ENCODE assay signal across 1 cellular context in genomic region chr10:87702260-87702972, GRCh38.
TF ChIP-seq lines count a peak whose summit lies in the region.

No MANE protein-coding gene starts in this region.

TF ChIP-seq in liver, 16 proteins besides CTCF, POLR2A, EP300 and RAD21 (continued from another document):
- TF ChIP-seq ZBTB33 (IDR thresholded peaks at IDR 0.05) (no peak), TAF1 (conservative IDR thresholded peaks at IDR 0.05) (no peak), EGR1 (IDR thresholded peaks at IDR 0.05; ENCODE audit: low read depth in 2 of 2) (no peak), JUND (IDR thresholded peaks at IDR 0.05) (no peak), GABPA (IDR thresholded peaks at IDR 0.05 in 1 of 2, conservative IDR thresholded peaks at IDR 0.05 in 1 of 2) (no peak), MAX (IDR thresholded peaks at IDR 0.05) (no peak)
